8 cellular contexts compared by ENCODE assay signal in the genomic region with DNA sequence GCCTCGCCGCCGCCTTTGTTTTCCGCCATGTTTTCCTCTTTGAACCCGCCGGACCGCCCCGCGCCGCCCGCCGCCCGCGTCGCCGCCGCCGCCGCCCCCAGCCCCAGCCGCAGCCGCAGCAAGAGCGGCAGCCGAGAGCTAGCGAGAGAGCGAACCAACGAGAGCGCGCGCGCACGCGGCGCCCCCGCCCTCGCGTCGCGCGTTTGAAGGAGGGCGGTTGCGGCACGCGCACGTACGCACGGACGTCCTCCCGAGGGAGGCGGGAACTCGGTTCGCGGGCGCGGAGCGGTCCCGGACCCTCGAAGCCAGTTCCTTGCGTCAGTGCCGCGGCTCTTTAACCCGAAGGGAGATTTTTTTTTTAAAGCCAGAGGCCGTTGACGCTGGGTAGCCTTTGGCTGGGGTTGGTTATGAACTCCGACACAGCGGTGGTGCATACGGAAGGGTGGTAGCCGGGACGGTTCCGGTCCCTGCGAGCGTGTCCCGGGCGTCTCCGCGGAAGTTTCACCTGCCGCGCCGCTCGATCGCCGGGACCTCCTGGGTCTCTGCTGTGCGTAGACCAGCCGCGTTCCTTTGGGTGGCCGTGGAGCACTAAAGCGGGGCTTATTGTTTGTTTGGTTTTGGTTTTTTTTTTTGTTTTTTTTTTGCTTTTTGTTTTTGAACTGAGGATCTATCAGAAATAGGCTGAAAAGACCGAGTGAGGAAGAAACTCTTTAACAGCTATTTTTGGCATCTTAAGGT. TPM values are rescaled to one million over a fixed set of nuclear protein-coding genes. Genes with fewer than 3 reads are reported as not detected.
A peak's percentile ranks its signal among the peaks of the same experiment; 100 is the strongest.
DNase-seq lines count a peak whose midpoint lies in the region; ATAC-seq, FAIRE-seq and TF ChIP-seq lines count a peak whose summit lies in the region.

A gene (minus strand): TSS at position 156 of the 738 bp plus-strand sequence. CDS start 127 bp downstream, at position 29.

- H3K27ac ChIP-seq in AG04450 (ENCODE audit: low read depth, low read length): peak within 1 kb of the TSS; percentile 86
- H3K27ac ChIP-seq in smooth muscle cell (ENCODE audit: low read depth): peak within 1 kb of the TSS; percentile 59

- H3K4me3 Mint-ChIP-seq in WTC11: peak within 1 kb of the TSS; percentile 91

- H3F3A ChIP-seq in smooth muscle cell (ENCODE audit: low read depth): no peaks in the 10 kb centered on the region

- peak within 1 kb of the TSS; percentile 98 for H3K4me3 ChIP-seq in AG04450 (ENCODE audit: low read depth, low read length)
- peak within 1 kb of the TSS; percentile 89 for H3K4me3 ChIP-seq in bronchial epithelial cell (ENCODE audit: low read depth, low read length)
- H3K4me3 ChIP-seq in smooth muscle cell: peak within 1 kb of the TSS; percentile 98

- H3K79me2 ChIP-seq in smooth muscle cell (ENCODE audit: low read depth): peaks cover 46% of the 10 kb centered on the region

- POLR2A ChIA-PET in AG04450 (lab: Yijun Ruan, JAX) (interaction anchor here (0.6 to 1.1 kb wide), 2 partner anchors 122 to 158 kb away, joined by 3 to 9 read pairs; a partner anchor contains a TSS), WTC11 (lab: Charles Lee) (interaction anchor here (1.4 to 1.9 kb wide), 2 partner anchors 11 to 69 kb away, joined by 5 read pairs; no protein-coding TSS in a partner anchor)

- H3K4me2 ChIP-seq in smooth muscle cell: peak within 1 kb of the TSS; percentile 90

- H3K27me3 ChIP-seq in AG04450 (ENCODE audit: control insufficient read depth, insufficient read depth, low read length) (peaks cover 3% of the 10 kb centered on the region), bronchial epithelial cell (ENCODE audit: control insufficient read depth, insufficient read depth, low read length) (no peaks in the 10 kb centered on the region), smooth muscle cell (ENCODE audit: low read depth) (no peaks in the 10 kb centered on the region)

- H3K36me3 Mint-ChIP-seq in WTC11: peaks cover 9% of the 10 kb centered on the region

- peaks cover 44% of the 10 kb centered on the region for H3K4me1 Mint-ChIP-seq in WTC11

- DNase-seq in AG04450 (ENCODE audit: low read depth, low spot score): peak; percentile 78
- peak; percentile 70 for DNase-seq in NCI-H2196 treated with DMSO at 0.1 percent for 48 hours (lab: John Stamatoyannopoulos, UW; ENCODE audit: unreplicated experiment)
- DNase-seq in WTC11 (ENCODE audit: low spot score): peak; percentile 90
- peak; percentile 85 for DNase-seq in bronchial epithelial cell (ENCODE audit: low read depth)
- peak; percentile 93 for DNase-seq in iPS-NIHi7 (ENCODE audit: extremely low spot score)
- peak; percentile 52 for DNase-seq in smooth muscle cell (lab: John Stamatoyannopoulos, UW; ENCODE audit: unreplicated experiment)

- no peak for FAIRE-seq in bronchial epithelial cell (lab: Jason Lieb, UNC)

- H3K27me3 Mint-ChIP-seq in WTC11 (ENCODE audit: low read depth): peaks cover 12% of the 10 kb centered on the region; the same call in 1 of the 2 replicates

- 1% methylated on average over 63 of the region's 87 CpGs for WGBS in smooth muscle cell (ENCODE audit: low lambda C conversion rate)

- TF ChIP-seq CTCF in AG04450 (IDR thresholded peaks at IDR 0.05; ENCODE audit: low read depth, low read length) (no peak), WTC11 (IDR thresholded peaks at IDR 0.05) (no peak), bronchial epithelial cell (IDR thresholded peaks at IDR 0.05; ENCODE audit: insufficient read depth, low read length, severe bottlenecking) (peak; percentile 2), smooth muscle cell (IDR thresholded peaks at IDR 0.05; ENCODE audit: borderline replicate concordance, insufficient read depth, poor library complexity, severe bottlenecking) (no peak)

- peak within 1 kb of the TSS; percentile 99 for H2AFZ ChIP-seq in smooth muscle cell (ENCODE audit: low read depth)

- peak within 1 kb of the TSS; percentile 95 for H3K27ac Mint-ChIP-seq in WTC11

- peaks cover 23% of the 10 kb centered on the region for H3K4me1 ChIP-seq in smooth muscle cell (ENCODE audit: low read depth)

- ATAC-seq in GM18907 (IDR thresholded peaks at IDR 0.05; ENCODE audit: unreplicated experiment) (peak; percentile 84), HG03139 (IDR thresholded peaks at IDR 0.05; ENCODE audit: unreplicated experiment) (peak; percentile 77), WTC11 (peak; percentile 69)

- H3K36me3 ChIP-seq in bronchial epithelial cell (ENCODE audit: control insufficient read depth, insufficient read depth, low read length) (peaks cover 1% of the 10 kb centered on the region), smooth muscle cell (ENCODE audit: low read depth) (no peaks in the 10 kb centered on the region)

- H3K9me3 Mint-ChIP-seq in WTC11: no peaks in the 10 kb centered on the region

- peaks cover 4% of the 10 kb centered on the region; the same call in 1 of the 2 replicates for H3K9me3 ChIP-seq in AG04450 (ENCODE audit: control insufficient read depth, insufficient read depth, low read length)
- no peaks in the 10 kb centered on the region for H3K9me3 ChIP-seq in smooth muscle cell (replicated peaks; ENCODE audit: low read depth)

- peaks cover 43% of the 10 kb centered on the region for H4K20me1 ChIP-seq in smooth muscle cell (ENCODE audit: low read depth)

- H3K9ac ChIP-seq in smooth muscle cell (ENCODE audit: low read depth): peak within 1 kb of the TSS; percentile 79

- CTCF ChIA-PET in AG04450 (lab: Charles Lee) (interaction anchor here (0.7 kb wide), 2 partner anchors 111 to 699 kb away, joined by 3 to 4 read pairs; a partner anchor contains a TSS), WTC11 (lab: Charles Lee) (interaction anchor here (0.6 to 1.5 kb wide), 3 partner anchors 75 to 166 kb away, joined by 4 to 5 read pairs (median 4); no protein-coding TSS in a partner anchor)

TF ChIP-seq in WTC11, 78 proteins besides CTCF, POLR2A, EP300 and RAD21 (continues in another document):
- TF ChIP-seq, protein P1, sequence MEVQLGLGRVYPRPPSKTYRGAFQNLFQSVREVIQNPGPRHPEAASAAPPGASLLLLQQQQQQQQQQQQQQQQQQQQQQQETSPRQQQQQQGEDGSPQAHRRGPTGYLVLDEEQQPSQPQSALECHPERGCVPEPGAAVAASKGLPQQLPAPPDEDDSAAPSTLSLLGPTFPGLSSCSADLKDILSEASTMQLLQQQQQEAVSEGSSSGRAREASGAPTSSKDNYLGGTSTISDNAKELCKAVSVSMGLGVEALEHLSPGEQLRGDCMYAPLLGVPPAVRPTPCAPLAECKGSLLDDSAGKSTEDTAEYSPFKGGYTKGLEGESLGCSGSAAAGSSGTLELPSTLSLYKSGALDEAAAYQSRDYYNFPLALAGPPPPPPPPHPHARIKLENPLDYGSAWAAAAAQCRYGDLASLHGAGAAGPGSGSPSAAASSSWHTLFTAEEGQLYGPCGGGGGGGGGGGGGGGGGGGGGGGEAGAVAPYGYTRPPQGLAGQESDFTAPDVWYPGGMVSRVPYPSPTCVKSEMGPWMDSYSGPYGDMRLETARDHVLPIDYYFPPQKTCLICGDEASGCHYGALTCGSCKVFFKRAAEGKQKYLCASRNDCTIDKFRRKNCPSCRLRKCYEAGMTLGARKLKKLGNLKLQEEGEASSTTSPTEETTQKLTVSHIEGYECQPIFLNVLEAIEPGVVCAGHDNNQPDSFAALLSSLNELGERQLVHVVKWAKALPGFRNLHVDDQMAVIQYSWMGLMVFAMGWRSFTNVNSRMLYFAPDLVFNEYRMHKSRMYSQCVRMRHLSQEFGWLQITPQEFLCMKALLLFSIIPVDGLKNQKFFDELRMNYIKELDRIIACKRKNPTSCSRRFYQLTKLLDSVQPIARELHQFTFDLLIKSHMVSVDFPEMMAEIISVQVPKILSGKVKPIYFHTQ (CRISPR knock-in tag; IDR thresholded peaks at IDR 0.05): no peak
- TF ChIP-seq EMX1 (CRISPR knock-in tag; IDR thresholded peaks at IDR 0.05) (no peak), ATF1 (CRISPR knock-in tag; IDR thresholded peaks at IDR 0.05) (no peak), ZNF396 (CRISPR knock-in tag; IDR thresholded peaks at IDR 0.05; ENCODE audit: borderline replicate concordance) (no peak), OVOL2 (CRISPR knock-in tag; IDR thresholded peaks at IDR 0.05; ENCODE audit: borderline replicate concordance) (no peak)
- TF ChIP-seq, protein P2, sequence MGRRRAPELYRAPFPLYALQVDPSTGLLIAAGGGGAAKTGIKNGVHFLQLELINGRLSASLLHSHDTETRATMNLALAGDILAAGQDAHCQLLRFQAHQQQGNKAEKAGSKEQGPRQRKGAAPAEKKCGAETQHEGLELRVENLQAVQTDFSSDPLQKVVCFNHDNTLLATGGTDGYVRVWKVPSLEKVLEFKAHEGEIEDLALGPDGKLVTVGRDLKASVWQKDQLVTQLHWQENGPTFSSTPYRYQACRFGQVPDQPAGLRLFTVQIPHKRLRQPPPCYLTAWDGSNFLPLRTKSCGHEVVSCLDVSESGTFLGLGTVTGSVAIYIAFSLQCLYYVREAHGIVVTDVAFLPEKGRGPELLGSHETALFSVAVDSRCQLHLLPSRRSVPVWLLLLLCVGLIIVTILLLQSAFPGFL (CRISPR knock-in tag; IDR thresholded peaks at IDR 0.05; ENCODE audit: borderline replicate concordance): no peak
- TF ChIP-seq, protein P3, sequence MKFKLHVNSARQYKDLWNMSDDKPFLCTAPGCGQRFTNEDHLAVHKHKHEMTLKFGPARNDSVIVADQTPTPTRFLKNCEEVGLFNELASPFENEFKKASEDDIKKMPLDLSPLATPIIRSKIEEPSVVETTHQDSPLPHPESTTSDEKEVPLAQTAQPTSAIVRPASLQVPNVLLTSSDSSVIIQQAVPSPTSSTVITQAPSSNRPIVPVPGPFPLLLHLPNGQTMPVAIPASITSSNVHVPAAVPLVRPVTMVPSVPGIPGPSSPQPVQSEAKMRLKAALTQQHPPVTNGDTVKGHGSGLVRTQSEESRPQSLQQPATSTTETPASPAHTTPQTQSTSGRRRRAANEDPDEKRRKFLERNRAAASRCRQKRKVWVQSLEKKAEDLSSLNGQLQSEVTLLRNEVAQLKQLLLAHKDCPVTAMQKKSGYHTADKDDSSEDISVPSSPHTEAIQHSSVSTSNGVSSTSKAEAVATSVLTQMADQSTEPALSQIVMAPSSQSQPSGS (CRISPR knock-in tag; IDR thresholded peaks at IDR 0.05; ENCODE audit: borderline replicate concordance, low read depth): no peak
- TF ChIP-seq, protein P4, sequence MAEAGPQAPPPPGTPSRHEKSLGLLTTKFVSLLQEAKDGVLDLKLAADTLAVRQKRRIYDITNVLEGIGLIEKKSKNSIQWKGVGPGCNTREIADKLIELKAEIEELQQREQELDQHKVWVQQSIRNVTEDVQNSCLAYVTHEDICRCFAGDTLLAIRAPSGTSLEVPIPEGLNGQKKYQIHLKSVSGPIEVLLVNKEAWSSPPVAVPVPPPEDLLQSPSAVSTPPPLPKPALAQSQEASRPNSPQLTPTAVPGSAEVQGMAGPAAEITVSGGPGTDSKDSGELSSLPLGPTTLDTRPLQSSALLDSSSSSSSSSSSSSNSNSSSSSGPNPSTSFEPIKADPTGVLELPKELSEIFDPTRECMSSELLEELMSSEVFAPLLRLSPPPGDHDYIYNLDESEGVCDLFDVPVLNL (CRISPR knock-in tag; IDR thresholded peaks at IDR 0.05; ENCODE audit: borderline replicate concordance, low read depth): no peak

RNA-seq across cellular contexts. Expression of the gene that starts here (rescaled TPM):
- polyA plus RNA-seq in AG04450 (2011; rRNA removed): 21.1 and 22.2 TPM in 2 replicates
- 23.0 and 29.2 TPM in 2 replicates for polyA minus RNA-seq in AG04450 (2011; rRNA and poly(A)+ RNA removed)
- total RNA-seq in WTC11 (2021): 42.0 to 44.5 TPM (median 42.7 TPM) in 3 replicates
- total RNA-seq in bronchial epithelial cell: 16.3 and 22.1 TPM in 2 replicates
- 30.5 and 35.9 TPM in 2 replicates for total RNA-seq in smooth muscle cell
- polyA plus RNA-seq in smooth muscle cell: 12.0 and 22.7 TPM in 2 replicates

Comparison
In these comparisons a context has a peak if more than half of its experiments do, and no peak if none do; other contexts are left out.
1. Peak in every context shown above with its lines: DNase-seq, ATAC-seq, H3K4me3 ChIP-seq and H3K27ac ChIP-seq.